In the genomic region with DNA sequence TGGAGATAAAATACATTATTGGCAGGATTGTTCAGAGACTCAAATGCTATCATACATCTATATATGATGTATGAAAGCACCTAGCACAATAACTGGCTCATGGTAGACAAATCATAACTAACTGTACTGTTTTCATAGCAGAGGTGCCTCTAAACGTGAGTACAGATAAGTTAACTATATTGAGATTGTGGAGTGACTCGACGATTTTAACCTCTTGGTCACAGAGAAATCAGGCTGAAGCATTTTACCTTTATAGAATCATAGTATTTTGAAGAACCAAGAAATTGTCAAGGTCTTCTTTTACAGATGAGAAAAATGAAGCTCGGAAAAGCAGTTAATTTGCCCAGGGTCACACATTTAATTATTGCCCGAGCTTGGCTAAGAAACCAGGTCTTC, we compare ENCODE assay signal across 8 cellular contexts. TPM values are rescaled to one million over a fixed set of nuclear protein-coding genes. Genes with fewer than 3 reads are reported as not detected.
A peak's percentile ranks its signal among the peaks of the same experiment; 100 is the strongest.
DNase-seq lines count a peak whose midpoint lies in the region; ATAC-seq, FAIRE-seq and TF ChIP-seq lines count a peak whose summit lies in the region.

No MANE protein-coding gene starts in this region.

- H3K9me3 Mint-ChIP-seq in stimulated activated naive CD8-positive, alpha-beta T cell treated with anti-CD3 and anti-CD28 coated beads, Interleukin-15, Interleukin-2, amounts not matched to agents 100 ng/mL and 50 ng/mL, for 24 hours, result no peaks in the 10 kb centered on the region
- H3K9me3 Mint-ChIP-seq in astrocyte (ENCODE audit: unreplicated experiment), result no peaks in the 10 kb centered on the region

- peak overlapping the region; percentile 38 for H2AFZ ChIP-seq in astrocyte (ENCODE audit: low read depth, low read length)

- H3K27me3 ChIP-seq in astrocyte (ENCODE audit: insufficient read depth, low read length), result no peaks in the 10 kb centered on the region
- no peaks in the 10 kb centered on the region for H3K27me3 ChIP-seq in muscle layer of colon (ENCODE audit: control insufficient read depth in 1 of 2, insufficient read depth in 2 of 2, low read length in 2 of 2)
- H3K27me3 ChIP-seq in brain microvascular endothelial cell (replicated peaks), result no peaks in the 10 kb centered on the region

- peaks cover 8% of the 10 kb centered on the region for H3K79me2 ChIP-seq in astrocyte (ENCODE audit: insufficient read depth, low read length)

- H3K4me1 Mint-ChIP-seq in stimulated activated naive CD8-positive, alpha-beta T cell treated with anti-CD3 and anti-CD28 coated beads, Interleukin-15, Interleukin-2, amounts not matched to agents 100 ng/mL and 50 ng/mL, for 24 hours (ENCODE audit: low read depth), result peaks cover 15% of the 10 kb centered on the region
- peaks cover 7% of the 10 kb centered on the region for H3K4me1 Mint-ChIP-seq in astrocyte (ENCODE audit: low read depth, unreplicated experiment)

- peaks cover 3% of the 10 kb centered on the region for H3K4me1 ChIP-seq in astrocyte (ENCODE audit: insufficient read depth, low read length)
- peaks cover 6% of the 10 kb centered on the region for H3K4me1 ChIP-seq in muscle layer of colon (ENCODE audit: insufficient read depth, low read length)

- no peaks in the 10 kb centered on the region for H3K9me3 ChIP-seq in astrocyte (ENCODE audit: insufficient read depth, low read depth, low read length)
- no peaks in the 10 kb centered on the region for H3K9me3 ChIP-seq in muscle layer of colon (ENCODE audit: low read length)

- no peaks in the 10 kb centered on the region for H3K36me3 Mint-ChIP-seq in stimulated activated naive CD8-positive, alpha-beta T cell treated with anti-CD3 and anti-CD28 coated beads, Interleukin-15, Interleukin-2, amounts not matched to agents 100 ng/mL and 50 ng/mL, for 24 hours (ENCODE audit: low read depth)
- H3K36me3 Mint-ChIP-seq in astrocyte (ENCODE audit: low read depth, unreplicated experiment), result no peaks in the 10 kb centered on the region

- no peak for DNase-seq in stimulated activated naive CD8-positive, alpha-beta T cell treated with anti-CD3 and anti-CD28 coated beads, Interleukin-15, Interleukin-2, amounts not matched to agents 100 U/mL and 50 U/mL, for 24 hours
- DNase-seq in astrocyte (ENCODE audit: low read depth) (no peak), NCI-H524 (lab: John Stamatoyannopoulos, UW) (no peak), brain microvascular endothelial cell (no peak), NCI-H1105 (lab: John Stamatoyannopoulos, UW) (no peak)

- H3K9ac ChIP-seq in astrocyte (ENCODE audit: low read length), result peak overlapping the region; percentile 94
- H3K9ac ChIP-seq in muscle layer of colon (ENCODE audit: low read length), result no peak overlapping the region

- no peak for TF ChIP-seq CTCF in astrocyte (IDR thresholded peaks at IDR 0.05; ENCODE audit: insufficient read depth, low read depth, low read length)
- no peak for TF ChIP-seq CTCF in brain microvascular endothelial cell (IDR thresholded peaks at IDR 0.05; ENCODE audit: low read depth, low read length, missing control alignments)

- H3K27ac ChIP-seq in astrocyte (ENCODE audit: low read depth, low read length) (peak overlapping the region; percentile 91), muscle layer of colon (ENCODE audit: low read depth, low read length) (peak overlapping the region; percentile 92), brain microvascular endothelial cell (no peak overlapping the region)

- ATAC-seq in stimulated activated naive CD8-positive, alpha-beta T cell treated with anti-CD3 and anti-CD28 coated beads, Interleukin-15, Interleukin-2, amounts not matched to agents 100 U/mL and 50 U/mL, for 24 hours, result no peak
- ATAC-seq in HG02852 (IDR thresholded peaks at IDR 0.05; ENCODE audit: unreplicated experiment), result no peak

- peak overlapping the region; percentile 81 for H3K4me3 Mint-ChIP-seq in stimulated activated naive CD8-positive, alpha-beta T cell treated with anti-CD3 and anti-CD28 coated beads, Interleukin-15, Interleukin-2, amounts not matched to agents 100 ng/mL and 50 ng/mL, for 24 hours
- peak overlapping the region; percentile 86 for H3K4me3 Mint-ChIP-seq in astrocyte (ENCODE audit: unreplicated experiment)

- H3K27ac Mint-ChIP-seq in stimulated activated naive CD8-positive, alpha-beta T cell treated with anti-CD3 and anti-CD28 coated beads, Interleukin-15, Interleukin-2, amounts not matched to agents 100 ng/mL and 50 ng/mL, for 24 hours, result no peak overlapping the region
- peak overlapping the region; percentile 89 for H3K27ac Mint-ChIP-seq in astrocyte (ENCODE audit: unreplicated experiment)

- peaks cover 7% of the 10 kb centered on the region for H3K36me3 ChIP-seq in astrocyte (ENCODE audit: insufficient read depth, low read length)
- peaks cover 6% of the 10 kb centered on the region for H3K36me3 ChIP-seq in muscle layer of colon (ENCODE audit: insufficient read depth, low read length)
- H3K36me3 ChIP-seq in brain microvascular endothelial cell (replicated peaks), result peaks cover 7% of the 10 kb centered on the region

- in situ Hi-C loops in brain microvascular endothelial cell (cut with HindIII; ENCODE audit: low pct_ligation_motif_present, low sequenced_read_pairs), result no loop called here

- H3K4me2 ChIP-seq in astrocyte (ENCODE audit: low read length), result peak overlapping the region; percentile 94

- H3K4me3 ChIP-seq in astrocyte (ENCODE audit: insufficient read depth, low read depth, low read length) (peak overlapping the region; percentile 80), muscle layer of colon (ENCODE audit: low read depth in 1 of 2, low read length in 2 of 2) (peak overlapping the region in 1 of 2 donors; percentile 88), brain microvascular endothelial cell (ENCODE audit: low read depth, low read length) (no peak overlapping the region)

- no peaks in the 10 kb centered on the region for H4K20me1 ChIP-seq in astrocyte (ENCODE audit: insufficient read depth, low read length)

- H3K27me3 Mint-ChIP-seq in stimulated activated naive CD8-positive, alpha-beta T cell treated with anti-CD3 and anti-CD28 coated beads, Interleukin-15, Interleukin-2, amounts not matched to agents 100 ng/mL and 50 ng/mL, for 24 hours, result no peaks in the 10 kb centered on the region
- H3K27me3 Mint-ChIP-seq in astrocyte (ENCODE audit: low read depth, unreplicated experiment), result no peaks in the 10 kb centered on the region

- no peak for FAIRE-seq in astrocyte (lab: Jason Lieb, UNC)

RNA-seq across cellular contexts. Expression of a gene that starts 0.7 kb away (rescaled TPM):
- 30.0 and 40.1 TPM in 2 replicates for total RNA-seq in astrocyte

RNA-seq across cellular contexts. Expression of a gene that starts 28.3 kb away (rescaled TPM):
- 227 and 241 TPM in 2 replicates for total RNA-seq in astrocyte
